In the genomic region with DNA sequence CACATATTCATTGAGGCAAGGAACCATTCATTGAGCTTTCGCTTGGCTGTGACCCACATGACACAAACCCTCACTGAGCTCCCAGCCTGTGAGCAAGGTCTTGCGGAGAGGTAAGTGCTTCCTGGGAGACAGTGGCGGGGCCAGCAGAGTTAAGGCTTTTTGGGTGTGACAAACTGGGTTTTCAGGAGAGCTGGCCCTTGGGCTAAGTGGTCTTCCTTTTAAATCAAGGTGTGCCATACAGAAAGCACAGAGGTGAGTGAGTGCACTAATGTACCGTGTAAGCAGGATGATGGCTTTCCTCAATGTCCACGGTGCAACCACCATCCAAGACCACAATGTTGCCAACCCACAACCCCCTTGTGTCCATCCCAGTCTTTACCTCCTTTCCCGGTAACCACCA, we compare ENCODE assay signal across 25 cellular contexts. TPM values are rescaled to one million over a fixed set of nuclear protein-coding genes. Genes with fewer than 3 reads are reported as not detected.
DNase-seq lines count a peak whose midpoint lies in the region; ATAC-seq and TF ChIP-seq lines count a peak whose summit lies in the region.
"Had no signal": no experiment of that assay in that cellular context is flagged by ENCODE, and none has a peak within 500 bp of the region (broad histone marks: within the 10 kb centered on the region; RNA-seq: fewer than 3 reads in every experiment).

No MANE protein-coding gene starts in this region.

- H3K9me3 ChIP-seq in gastroesophageal sphincter, result no peaks in the 10 kb centered on the region
- H3K9me3 ChIP-seq: BE2C, BLaER1 had no signal

- H3K36me3 ChIP-seq in gastroesophageal sphincter, result peaks cover 0 to 45% of the 10 kb centered on the region in 2 donors
- H3K36me3 ChIP-seq: BE2C had no signal

- no peak overlapping the region for H3K27ac ChIP-seq in gastroesophageal sphincter
- H3K27ac ChIP-seq: 22Rv1, BLaER1 had no signal

- no peak for TF ChIP-seq EP300 in gastroesophageal sphincter (IDR thresholded peaks at IDR 0.05)

- H3K9me3 Mint-ChIP-seq in osteocyte (ENCODE audit: unreplicated experiment), result no peaks in the 10 kb centered on the region

- WGBS in gastroesophageal sphincter (ENCODE audit: low coverage in 1 of 2), 2 donors, result 100% methylated on average over 3 to 4 of the region's 6 CpGs

- H3K27ac Mint-ChIP-seq in osteocyte (ENCODE audit: unreplicated experiment), result no peak overlapping the region
- H3K27ac Mint-ChIP-seq: CD14-positive monocyte; CD8-positive, alpha-beta memory T cell had no signal

- H3K27me3 Mint-ChIP-seq in osteocyte (ENCODE audit: unreplicated experiment), result no peaks in the 10 kb centered on the region
- H3K27me3 Mint-ChIP-seq: CD4-positive, alpha-beta memory T cell; CD4-positive, CD25-positive, alpha-beta regulatory T cell had no signal

- no peak for ATAC-seq in gastroesophageal sphincter
- no peak for ATAC-seq in HG03354 (IDR thresholded peaks at IDR 0.05; ENCODE audit: poor library complexity, severe bottlenecking, unreplicated experiment)
- ATAC-seq: GM12878 had no signal

- H3K4me3 Mint-ChIP-seq in osteocyte (ENCODE audit: unreplicated experiment), result no peak overlapping the region
- H3K4me3 Mint-ChIP-seq: CD14-positive monocyte; CD4-positive, alpha-beta memory T cell; CD4-positive, CD25-positive, alpha-beta regulatory T cell; CD8-positive, alpha-beta memory T cell had no signal

- no peaks in the 10 kb centered on the region for H3K27me3 ChIP-seq in gastroesophageal sphincter
- H3K27me3 ChIP-seq: BE2C, BLaER1 had no signal

- TF ChIP-seq CTCF in osteocyte (IDR thresholded peaks at IDR 0.05), result no peak
- no peak for TF ChIP-seq CTCF in gastroesophageal sphincter (IDR thresholded peaks at IDR 0.05)

- H3K4me3 ChIP-seq in gastroesophageal sphincter, result no peak overlapping the region
- H3K4me3 ChIP-seq: BLaER1, GM12878 had no signal

- H3K4me1 Mint-ChIP-seq in osteocyte (ENCODE audit: unreplicated experiment), result no peaks in the 10 kb centered on the region
- H3K4me1 Mint-ChIP-seq: CD14-positive monocyte; CD4-positive, CD25-positive, alpha-beta regulatory T cell; CD8-positive, alpha-beta memory T cell had no signal

- H3K36me3 Mint-ChIP-seq in osteocyte (ENCODE audit: unreplicated experiment), result peaks cover 20% of the 10 kb centered on the region

- H3K4me1 ChIP-seq in gastroesophageal sphincter, result peaks cover 0 to 19% (median 0%) of the 10 kb centered on the region in 3 donors
- H3K4me1 ChIP-seq: BE2C, BLaER1 had no signal

- peak; percentile 21 for DNase-seq in activated CD8-positive, alpha-beta memory T cell treated with anti-CD3 and anti-CD28 coated beads for 24 hours
- no peak for DNase-seq in activated CD8-positive, alpha-beta memory T cell treated with anti-CD3 and anti-CD28 coated beads, Interleukin-2, amount 50 U/mL, for 4 hours
- peak; percentile 28 for DNase-seq in islet precursor cell
- DNase-seq in osteocyte (ENCODE audit: extremely low spot score, unreplicated experiment), result peak; percentile 53
- DNase-seq in ureter (ENCODE audit: low spot score), result peak; percentile 13
- DNase-seq in NCI-H748 treated with DMSO at 0.1 percent for 48 hours (lab: John Stamatoyannopoulos, UW), result no peak
- DNase-seq: ACHN; BE2C; CD4-positive, alpha-beta memory T cell; CD4-positive, CD25-positive, alpha-beta regulatory T cell; CD8-positive, alpha-beta memory T cell; COR-L47; DMS 273 treated with DMSO at 0.1 percent for 48 hours; DMS153; DMS53; DMS79; DND-41; EL; GDM1 had no signal

- TF ChIP-seq POLR2A in gastroesophageal sphincter (IDR thresholded peaks at IDR 0.05), result no peak

RNA-seq across cellular contexts. Expression of a gene that starts 28.6 kb away (rescaled TPM):
- 16.1 and 18.5 TPM in 2 replicates for total RNA-seq in osteocyte
- total RNA-seq in ureter, result 9.2 TPM
- total RNA-seq in gastroesophageal sphincter, result 10 to 100 TPM; 23.9 to 39.7 (median 34.9) TPM

Comparison
In these comparisons a context has a peak if more than half of its experiments do, and no peak if none do; other contexts are left out.
1. DNase-seq: peak in activated CD8-positive, alpha-beta memory T cell treated with anti-CD3 and anti-CD28 coated beads for 24 hours (single experiment), islet precursor cell (single experiment), osteocyte (single experiment) and ureter (single experiment); none in activated CD8-positive, alpha-beta memory T cell treated with anti-CD3 and anti-CD28 coated beads, Interleukin-2, amount 50 U/mL, for 4 hours (single experiment) and NCI-H748 treated with DMSO at 0.1 percent for 48 hours (single experiment).